8 cellular contexts compared by ENCODE assay signal in genomic region chr10:96374985-96375830, GRCh38. TPM values are rescaled to one million over a fixed set of nuclear protein-coding genes. Genes with fewer than 3 reads are reported as not detected.
DNase-seq lines count a peak whose midpoint lies in the region; ATAC-seq lines count a peak whose summit lies in the region.

No MANE protein-coding gene starts in this region.

- peak; percentile 79 for ATAC-seq in GM18868 (IDR thresholded peaks at IDR 0.05; ENCODE audit: unreplicated experiment)
- peak; percentile 74 for ATAC-seq in HG03175 (IDR thresholded peaks at IDR 0.05; ENCODE audit: unreplicated experiment)
- ATAC-seq in left lobe of liver = peak; percentile 97

- DNase-seq in AG08395 (ENCODE audit: low spot score) (peak; percentile 97), NCI-H446 treated with DMSO at 0.1 percent for 48 hours (lab: John Stamatoyannopoulos, UW) (peak; percentile 36), dedifferentiated amniotic fluid mesenchymal stem cell (ENCODE audit: extremely low spot score) (peak; percentile 86), left lobe of liver (ENCODE audit: low spot score) (peak; percentile 89)
- DNase-seq in activated CD4-positive, alpha-beta T cell treated with anti-CD3 and anti-CD28 coated beads for 48 hours = peak; percentile 87
- DNase-seq in stimulated activated CD4-positive, alpha-beta T cell treated with anti-CD3 and anti-CD28 coated beads, Interleukin-2, amount 100 ng/mL, for 4 hours (ENCODE audit: low read depth) = peak; percentile 40

RNA-seq across cellular contexts. Expression of gene OPALIN, which starts 16.4 kb away (rescaled TPM):
- total RNA-seq in left lobe of liver = not detected

Comparison
In these comparisons a context has a peak if more than half of its experiments do, and no peak if none do; other contexts are left out.
1. Peak in every context shown above with its lines: DNase-seq and ATAC-seq.
2. DNase-seq: peak in every context shown above with its lines; median percentile 97 in AG08395; 89 in left lobe of liver; 87 in activated CD4-positive, alpha-beta T cell treated with anti-CD3 and anti-CD28 coated beads for 48 hours; 86 in dedifferentiated amniotic fluid mesenchymal stem cell; 40 in stimulated activated CD4-positive, alpha-beta T cell treated with anti-CD3 and anti-CD28 coated beads, Interleukin-2, amount 100 ng/mL, for 4 hours; 36 in NCI-H446 treated with DMSO at 0.1 percent for 48 hours.